In genomic region chr9:87787735-87788134, GRCh38 we compare ENCODE assay signal across 1 cellular context.
TF ChIP-seq lines count a peak whose summit lies in the region.

No MANE protein-coding gene starts in this region.

TF ChIP-seq in HCT116, 20 proteins besides CTCF, POLR2A, EP300 and RAD21 (continued from another document):
- TF ChIP-seq EZH2 (IDR thresholded peaks at IDR 0.05): no peak
